Comparison of ENCODE assay signal across 8 cellular contexts in genomic region chr9:69122391-69123141, GRCh38. TPM values are rescaled to one million over a fixed set of nuclear protein-coding genes. Genes with fewer than 3 reads are reported as not detected.
A peak's percentile ranks its signal among the peaks of the same experiment; 100 is the strongest.
DNase-seq lines count a peak whose midpoint lies in the region; ATAC-seq and TF ChIP-seq lines count a peak whose summit lies in the region.

No MANE protein-coding gene starts in this region.

- TF ChIP-seq CTCF in RWPE2 (IDR thresholded peaks at IDR 0.05; ENCODE audit: poor library complexity, severe bottlenecking) (no peak), epithelial cell of proximal tubule (conservative IDR thresholded peaks at IDR 0.05; ENCODE audit: low read depth, low read length) (no peak)

- no peak overlapping the region for H3K27ac ChIP-seq in CD4-positive, CD25-positive, alpha-beta regulatory T cell (ENCODE audit: insufficient read depth, low read length, poor library complexity, severe bottlenecking)
- peak overlapping the region; percentile 95 for H3K27ac ChIP-seq in RWPE2 (ENCODE audit: poor library complexity, severe bottlenecking)

- peak in 2 of 3 donors; percentile 19 to 54 for DNase-seq in CD4-positive, CD25-positive, alpha-beta regulatory T cell
- DNase-seq in RWPE2 (ENCODE audit: low spot score) (no peak), epithelial cell of proximal tubule (ENCODE audit: low read depth) (peak; percentile 40), myocyte (ENCODE audit: low read depth) (peak; percentile 6), UCSD-AML1 (lab: John Stamatoyannopoulos, UW; ENCODE audit: unreplicated experiment) (no peak)

- H3K9me3 ChIP-seq in CD4-positive, CD25-positive, alpha-beta regulatory T cell (ENCODE audit: control insufficient read depth in 2 of 2, low read length in 2 of 2): no peaks in the 10 kb centered on the region
- H3K9me3 ChIP-seq in RWPE2 (ENCODE audit: severe bottlenecking): no peaks in the 10 kb centered on the region

- H3K4me3 ChIP-seq in CD4-positive, CD25-positive, alpha-beta regulatory T cell (ENCODE audit: low read depth, low read length): peak overlapping the region; percentile 79
- peak overlapping the region; percentile 75 for H3K4me3 ChIP-seq in RWPE2 (ENCODE audit: severe bottlenecking)
- H3K4me3 ChIP-seq in epithelial cell of proximal tubule (ENCODE audit: low read depth, low read length): peak overlapping the region; percentile 95

- H3K27me3 Mint-ChIP-seq in CD4-positive, CD25-positive, alpha-beta regulatory T cell: peaks cover 8% of the 10 kb centered on the region

- ATAC-seq in CD4-positive, CD25-positive, alpha-beta regulatory T cell (ENCODE audit: low read depth in 2 of 2): peak in 1 of 2 donors; percentile 46
- ATAC-seq in HG02571 (IDR thresholded peaks at IDR 0.05; ENCODE audit: unreplicated experiment): peak; percentile 9
- ATAC-seq in RWPE2 (ENCODE audit: low read depth): peak; percentile 36
- no peak for ATAC-seq in HG02970 (IDR thresholded peaks at IDR 0.05; ENCODE audit: low FRiP score, unreplicated experiment)
- no peak for ATAC-seq in GM18858 (IDR thresholded peaks at IDR 0.05; ENCODE audit: unreplicated experiment)

- H3K27me3 ChIP-seq in CD4-positive, CD25-positive, alpha-beta regulatory T cell (ENCODE audit: control insufficient read depth, insufficient read depth, low read length): peaks cover 5% of the 10 kb centered on the region
- no peaks in the 10 kb centered on the region for H3K27me3 ChIP-seq in RWPE2 (ENCODE audit: insufficient read depth, poor library complexity, severe bottlenecking)

- peak overlapping the region; percentile 71 to 89 (median 81) for H3K27ac Mint-ChIP-seq in CD4-positive, CD25-positive, alpha-beta regulatory T cell

- peak overlapping the region; percentile 93 to 99 (median 94) for H3K4me3 Mint-ChIP-seq in CD4-positive, CD25-positive, alpha-beta regulatory T cell

- peaks cover 0 to 21% (median 8%) of the 10 kb centered on the region in 4 donors for H3K4me1 Mint-ChIP-seq in CD4-positive, CD25-positive, alpha-beta regulatory T cell

- peaks cover 19% of the 10 kb centered on the region for H3K4me1 ChIP-seq in CD4-positive, CD25-positive, alpha-beta regulatory T cell (ENCODE audit: control insufficient read depth, insufficient read depth, low read length, poor library complexity, severe bottlenecking)
- H3K4me1 ChIP-seq in RWPE2 (ENCODE audit: insufficient read depth, poor library complexity, severe bottlenecking): peaks cover 9% of the 10 kb centered on the region

- H3K36me3 Mint-ChIP-seq in CD4-positive, CD25-positive, alpha-beta regulatory T cell: no peaks in the 10 kb centered on the region

- no peaks in the 10 kb centered on the region for H3K36me3 ChIP-seq in CD4-positive, CD25-positive, alpha-beta regulatory T cell (ENCODE audit: control insufficient read depth, insufficient read depth, low read length)
- H3K36me3 ChIP-seq in RWPE2 (ENCODE audit: low read depth): no peaks in the 10 kb centered on the region

- no peaks in the 10 kb centered on the region for H3K9me3 Mint-ChIP-seq in CD4-positive, CD25-positive, alpha-beta regulatory T cell

RNA-seq across cellular contexts. Expression of gene TJP2, which starts 51.5 kb away (rescaled TPM):
- 13.9 TPM for total RNA-seq in CD4-positive, CD25-positive, alpha-beta regulatory T cell
- polyA plus RNA-seq in CD4-positive, CD25-positive, alpha-beta regulatory T cell: 10 to 100 TPM in 2 of 4 donors, 1 to 10 TPM in 2; 5.3 to 11.3 (median 8.7) TPM
- total RNA-seq in epithelial cell of proximal tubule (260 and 335 TPM in 2 replicates), myocyte (12.2 and 13.5 TPM in 2 replicates)
- 2.5 TPM for polyA plus RNA-seq in myocyte (2012)

Comparison
In these comparisons a context has a peak if more than half of its experiments do, and no peak if none do; other contexts are left out.
1. ATAC-seq: peak in HG02571 (single experiment) and RWPE2 (single experiment); none in HG02970 (single experiment) and GM18858 (single experiment).
2. DNase-seq: peak in CD4-positive, CD25-positive, alpha-beta regulatory T cell (2 of 3), epithelial cell of proximal tubule (single experiment) and myocyte (single experiment); none in RWPE2 (single experiment) and UCSD-AML1 (single experiment).
3. RNA of gene TJP2, which starts 51.5 kb away (total RNA-seq): 260 to 335 TPM in epithelial cell of proximal tubule; 13.9 TPM in CD4-positive, CD25-positive, alpha-beta regulatory T cell (single experiment) and 12.2 to 13.5 TPM in myocyte; every median in the first group is over 10 times any median in the second.
4. Peak in every context shown above with its lines, with median percentiles within 50 percentile points of each other: H3K4me3 ChIP-seq.